In the genomic region with DNA sequence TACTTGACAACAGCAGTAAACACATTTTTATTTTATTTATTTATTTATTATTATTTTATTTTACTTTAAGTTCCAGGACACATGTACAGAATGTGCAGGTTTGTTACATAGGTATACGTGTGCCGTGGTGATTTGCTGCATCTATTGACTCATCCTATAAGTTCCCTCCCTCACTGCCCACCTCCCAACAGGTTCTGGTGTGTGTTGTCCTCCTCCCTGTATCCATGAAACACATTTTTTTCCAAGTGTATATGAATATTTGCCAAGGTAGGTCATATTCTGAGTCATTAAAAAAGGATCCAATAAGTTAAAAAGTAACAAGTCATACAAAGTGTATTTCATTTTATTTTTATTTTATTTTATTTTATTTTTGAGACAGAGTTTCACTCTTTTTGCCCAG, we compare ENCODE assay signal across 1 cellular context.
TF ChIP-seq lines count a peak whose summit lies in the region.

No MANE protein-coding gene starts in this region.

TF ChIP-seq in SK-N-SH treated with all-trans-retinoic acid at 6 μM for 48 hours, 23 proteins besides CTCF, POLR2A, EP300 and RAD21 (continued from another document):
- TF ChIP-seq CSDC2 (CRISPR knock-in tag; IDR thresholded peaks at IDR 0.05) (no peak), OSR1 (CRISPR knock-in tag; IDR thresholded peaks at IDR 0.05) (no peak), ISL1 (CRISPR knock-in tag; IDR thresholded peaks at IDR 0.05) (no peak), GLIS3 (CRISPR knock-in tag; IDR thresholded peaks at IDR 0.05) (no peak), ARNTL (CRISPR knock-in tag; IDR thresholded peaks at IDR 0.05; ENCODE audit: borderline replicate concordance, low read depth) (no peak)
